8 cellular contexts compared by ENCODE assay signal in genomic region chr12:56448860-56449621, GRCh38. TPM values are rescaled to one million over a fixed set of nuclear protein-coding genes. Genes with fewer than 3 reads are reported as not detected.
DNase-seq lines count a peak whose midpoint lies in the region; ATAC-seq, FAIRE-seq and TF ChIP-seq lines count a peak whose summit lies in the region.

TIMELESS (minus strand) TSS chr12:56449426; CDS start chr12:56434170, 15,256 bp downstream.

- peak within 1 kb of the TSS; percentile 87 for H2AFZ ChIP-seq in HepG2 (ENCODE audit: low read length)

- WGBS in HepG2 (ENCODE audit: low lambda C conversion rate), result under 1% methylated on average over 29 of the region's 58 CpGs

- peak; percentile 47 for TF ChIP-seq RAD21 in HepG2 (CRISPR knock-in tag; IDR thresholded peaks at IDR 0.05)

- DNase-seq in NCI-H748 (lab: John Stamatoyannopoulos, UW; ENCODE audit: unreplicated experiment) (peak; percentile 95), dermis microvascular lymphatic vessel endothelial cell (ENCODE audit: low read depth in 2 of 2) (peak; percentile 73 to 88), HepG2 (ENCODE audit: low spot score) (peak; percentile 82)
- peak; percentile 77 for DNase-seq in activated CD4-positive, alpha-beta T cell treated with anti-CD3 and anti-CD28 coated beads, Interleukin-2, amount 50 U/mL, for 4 hours
- peak; percentile 82 for DNase-seq in stimulated activated CD4-positive, alpha-beta T cell treated with anti-CD3 and anti-CD28 coated beads, Interleukin-4, amount 100 ng/mL, for 1 hour

- POLR2A ChIA-PET in HepG2 (lab: Yijun Ruan, JAX), result interaction anchor here (0.6 to 3.8 kb wide), 17 partner anchors 9 to 331 kb away, joined by 3 to 53 read pairs (median 5); partner anchors contain the start of genes APOF, CNPY2, CS and GLS2

- peak; percentile 94 for ATAC-seq in GM19328 (IDR thresholded peaks at IDR 0.05; ENCODE audit: unreplicated experiment)
- ATAC-seq in HG03520 (IDR thresholded peaks at IDR 0.05; ENCODE audit: unreplicated experiment), result peak; percentile 91
- ATAC-seq in HepG2, result peak; percentile 96

- peak within 1 kb of the TSS; percentile 76 to 96 (median 89) for H3K4me2 ChIP-seq in BLaER1 treated with 17β-estradiol and CSF1 and Interleukin-3, amounts not matched to agents 10 nM and 100 nM
- peak within 1 kb of the TSS; percentile 89 for H3K4me2 ChIP-seq in HepG2 (ENCODE audit: low read depth, low read length)

- peaks cover 24 to 40% (median 26%) of the 10 kb centered on the region in 10 experiments for H3K4me1 ChIP-seq in BLaER1 treated with 17β-estradiol and CSF1 and Interleukin-3, amounts not matched to agents 10 nM and 100 nM
- H3K4me1 ChIP-seq in HepG2 (ENCODE audit: insufficient read depth, low read length), result peaks cover 24% of the 10 kb centered on the region

- peaks cover 7% of the 10 kb centered on the region for H3K79me2 ChIP-seq in HepG2 (ENCODE audit: insufficient read depth, low read length)

- TF ChIP-seq CTCF in HepG2 (CRISPR knock-in tag; IDR thresholded peaks at IDR 0.05), result peak; percentile 45

- H3K4me3 ChIP-seq in BLaER1 treated with 17β-estradiol and CSF1 and Interleukin-3, amounts not matched to agents 10 nM and 100 nM, result peak within 1 kb of the TSS; percentile 56 to 85 (median 72)
- peak within 1 kb of the TSS; percentile 68 to 96 (median 77) for H3K4me3 ChIP-seq in HepG2 (replicated peaks in 1 of 3; ENCODE audit: insufficient read depth in 1 of 3, low read depth in 2 of 3, low read length in 3 of 3)

- peaks cover 0 to 23% (median 15%) of the 10 kb centered on the region in 11 experiments; a peak in 19 of 22 replicates for H3K36me3 ChIP-seq in BLaER1 treated with 17β-estradiol and CSF1 and Interleukin-3, amounts not matched to agents 10 nM and 100 nM
- no peaks in the 10 kb centered on the region for H3K36me3 ChIP-seq in HepG2 (replicated peaks in 1 of 2; ENCODE audit: control insufficient read depth in 1 of 2, insufficient read depth in 2 of 2, low read length in 2 of 2)

- FAIRE-seq in HepG2 (lab: Jason Lieb, UNC), result peak; percentile 90

- TF ChIP-seq EP300 in HepG2 (IDR thresholded peaks at IDR 0.05; ENCODE audit: low read depth in 2 of 2, low read length in 2 of 2), result no peak
- TF ChIP-seq EP300 in HepG2 (CRISPR knock-in tag; IDR thresholded peaks at IDR 0.05; ENCODE audit: borderline replicate concordance), result peak; percentile 62

- BruUV-seq in HepG2 (replicated peaks; lab: Mats Ljungman, UMichigan), result TSS peak; percentile 84

- in situ Hi-C loops in HepG2 (cut with HindIII; ENCODE audit: extremely low pct_ligation_motif_present, low pct_unique_long_range_greater_than_20kb), result no loop called here

- no peaks in the 10 kb centered on the region for H4K20me1 ChIP-seq in BLaER1 treated with 17β-estradiol and CSF1 and Interleukin-3, amounts not matched to agents 10 nM and 100 nM
- no peaks in the 10 kb centered on the region for H4K20me1 ChIP-seq in HepG2 (ENCODE audit: insufficient read depth, low read length)

- TF ChIP-seq POLR2A in HepG2 (IDR thresholded peaks at IDR 0.05; ENCODE audit: insufficient read depth in 1 of 2, low read depth in 2 of 2, low read length in 2 of 2), result peak; percentile 61 to 82

- CTCF ChIA-PET in HepG2 (lab: Yijun Ruan, JAX; ENCODE audit: low intra/inter-chr PET ratio, low total read pairs), result no interaction called here

- peak within 1 kb of the TSS; percentile 77 to 93 (median 87) for H3K9ac ChIP-seq in BLaER1 treated with 17β-estradiol and CSF1 and Interleukin-3, amounts not matched to agents 10 nM and 100 nM
- peak within 1 kb of the TSS; percentile 84 for H3K9ac ChIP-seq in HepG2 (ENCODE audit: insufficient read depth, low read depth, low read length)

- intact Hi-C loops in HepG2 (cut with micrococcal nuclease; ENCODE audit: unreplicated experiment), result loop anchor here (1.0 kb wide), 1 partner anchor 87 kb away; the partner anchor contains the start of gene APOF

- H3K9me3 ChIP-seq in BLaER1 treated with 17β-estradiol and CSF1 and Interleukin-3, amounts not matched to agents 10 nM and 100 nM (replicated peaks in 1 of 11), result peaks cover under 1 to 20% (median 10%) of the 10 kb centered on the region in 11 experiments; a peak in 20 of 22 replicates
- no peaks in the 10 kb centered on the region for H3K9me3 ChIP-seq in HepG2 (ENCODE audit: low read length)

- peak within 1 kb of the TSS; percentile 74 to 94 (median 88) for H3K27ac ChIP-seq in BLaER1 treated with 17β-estradiol and CSF1 and Interleukin-3, amounts not matched to agents 10 nM and 100 nM
- peak within 1 kb of the TSS; percentile 92 for H3K27ac ChIP-seq in HepG2 (ENCODE audit: extremely low read length, insufficient read depth, low read length)

- no peaks in the 10 kb centered on the region for H3K27me3 ChIP-seq in BLaER1 treated with 17β-estradiol and CSF1 and Interleukin-3, amounts not matched to agents 10 nM and 100 nM
- H3K27me3 ChIP-seq in HepG2 (ENCODE audit: control insufficient read depth in 1 of 2, insufficient read depth in 2 of 2, low read length in 2 of 2), result no peaks in the 10 kb centered on the region

TF ChIP-seq in HepG2, 621 proteins besides CTCF, POLR2A, EP300 and RAD21 (continues in another document):
- TF ChIP-seq ZMYM2 (CRISPR knock-in tag; IDR thresholded peaks at IDR 0.05) (no peak), SSRP1 (CRISPR knock-in tag; IDR thresholded peaks at IDR 0.05) (no peak), ZNF232 (CRISPR knock-in tag; IDR thresholded peaks at IDR 0.05; ENCODE audit: borderline replicate concordance) (peak; percentile 80; the same call in 1 of the 2 replicates), GRHL1 (CRISPR knock-in tag; conservative IDR thresholded peaks at IDR 0.05) (no peak)

RNA-seq across cellular contexts. Expression of gene TIMELESS, which starts in this region (rescaled TPM):
- total RNA-seq in dermis microvascular lymphatic vessel endothelial cell (10.5 and 11.7 TPM in 2 replicates), HepG2 (2016; rRNA removed; fragmentation: Illumina TruSeq; extraction: Trizol) (20.3 and 25.6 TPM in 2 replicates)
- total RNA-seq in HepG2 (2016; cell fraction: cytosol; rRNA removed; fragmentation: Illumina TruSeq; extraction: Trizol; ENCODE audit: low read depth), result 3.8 TPM in 2 replicates
- total RNA-seq in HepG2 (2016; cell fraction: insoluble cytoplasmic fraction; rRNA removed; fragmentation: Illumina TruSeq; extraction: Trizol), result 22.4 and 23.9 TPM in 2 replicates
- total RNA-seq in HepG2 (2016; cell fraction: membrane; rRNA removed; fragmentation: Illumina TruSeq; extraction: Trizol), result 10.3 and 10.5 TPM in 2 replicates
- total RNA-seq in HepG2 (2016; cell fraction: nucleus; rRNA removed; fragmentation: Illumina TruSeq; extraction: Trizol), result 25.1 and 27.2 TPM in 2 replicates
- polyA plus RNA-seq in HepG2 (2011; rRNA removed), result 3.7 and 4.0 TPM in 2 replicates
- polyA plus RNA-seq in HepG2 (2011; cell fraction: cytosol; rRNA removed), result 1.9 and 2.0 TPM in 2 replicates
- 23.5 and 24.6 TPM in 2 replicates for polyA plus RNA-seq in HepG2 (2011; cell fraction: nucleus; rRNA removed)
- polyA plus RNA-seq in HepG2 (2012), result 8.9 and 15.2 TPM in 2 replicates
- polyA plus RNA-seq in HepG2 (2016; cell fraction: cytosol; fragmentation: Illumina TruSeq; extraction: Trizol; ENCODE audit: low read depth), result 1.4 and 1.5 TPM in 2 replicates
- polyA plus RNA-seq in HepG2 (2016; cell fraction: insoluble cytoplasmic fraction; fragmentation: Illumina TruSeq; extraction: Trizol; ENCODE audit: low read depth), result 29.1 and 31.1 TPM in 2 replicates
- polyA plus RNA-seq in HepG2 (2016; cell fraction: membrane; fragmentation: Illumina TruSeq; extraction: Trizol; ENCODE audit: low read depth), result 5.1 and 6.2 TPM in 2 replicates
- 92.0 and 95.3 TPM in 2 replicates for polyA plus RNA-seq in HepG2 (2016; cell fraction: nucleus; fragmentation: Illumina TruSeq; extraction: Trizol; ENCODE audit: insufficient read depth, low read depth)
- polyA minus RNA-seq in HepG2 (2011; rRNA and poly(A)+ RNA removed; ENCODE audit: low replicate concordance), result 5.1 and 15.7 TPM in 2 replicates
- 3.0 and 3.3 TPM in 2 replicates for polyA minus RNA-seq in HepG2 (2011; cell fraction: cytosol; rRNA and poly(A)+ RNA removed)
- 6.7 TPM in 2 replicates for polyA minus RNA-seq in HepG2 (2011; cell fraction: nucleus; rRNA and poly(A)+ RNA removed)

Comparison
In these comparisons a context has a peak if more than half of its experiments do, and no peak if none do; other contexts are left out.
1. Peak in every context shown above with its lines: DNase-seq, ATAC-seq, H3K4me3 ChIP-seq and H3K27ac ChIP-seq.